8 cellular contexts compared by ENCODE assay signal in genomic region chr17:1399679-1400512, GRCh38. TPM values are rescaled to one million over a fixed set of nuclear protein-coding genes. Genes with fewer than 3 reads are reported as not detected.
DNase-seq lines count a peak whose midpoint lies in the region; ATAC-seq, FAIRE-seq and TF ChIP-seq lines count a peak whose summit lies in the region.

Gene YWHAE, minus strand, starts transcription at chr17:1400222. Its CDS starts 112 bp downstream, at chr17:1400110.

- H3K4me3 Mint-ChIP-seq in progenitor cell of endocrine pancreas (ENCODE audit: low read depth), result peak within 1 kb of the TSS; percentile 95

- peaks cover 7% of the 10 kb centered on the region for H3K36me3 Mint-ChIP-seq in progenitor cell of endocrine pancreas (ENCODE audit: insufficient read depth)

- peak; percentile 94 for DNase-seq in GM12892 (ENCODE audit: insufficient read length)
- peak; percentile 95 for DNase-seq in NCI-H146 treated with DMSO at 0.1 percent for 48 hours (lab: John Stamatoyannopoulos, UW; ENCODE audit: unreplicated experiment)
- peak; percentile 88 for DNase-seq in amniotic stem cell (lab: John Stamatoyannopoulos, UW)
- peak; percentile 98 for DNase-seq in left cardiac atrium
- peak; percentile 94 for DNase-seq in progenitor cell of endocrine pancreas (ENCODE audit: low spot score, unreplicated experiment)
- DNase-seq in ureter (ENCODE audit: low spot score), result peak; percentile 97

- H3K9me3 Mint-ChIP-seq in progenitor cell of endocrine pancreas (ENCODE audit: low read depth), result peaks cover 3% of the 10 kb centered on the region

- H3K27ac Mint-ChIP-seq in progenitor cell of endocrine pancreas, result peak within 1 kb of the TSS; percentile 100

- peaks cover 13% of the 10 kb centered on the region for H3K4me1 Mint-ChIP-seq in progenitor cell of endocrine pancreas (ENCODE audit: low read depth)

- FAIRE-seq in GM12892 (lab: Jason Lieb, UNC), result peak; percentile 92

- no peaks in the 10 kb centered on the region for H3K27me3 Mint-ChIP-seq in progenitor cell of endocrine pancreas

- no peak for TF ChIP-seq CTCF in progenitor cell of endocrine pancreas (IDR thresholded peaks at IDR 0.05; ENCODE audit: unreplicated experiment)

- peak; percentile 97 for TF ChIP-seq POLR2A in GM12892 (IDR thresholded peaks at IDR 0.05; ENCODE audit: low read depth, low read length)

- ATAC-seq in HG02870 (IDR thresholded peaks at IDR 0.05; ENCODE audit: unreplicated experiment), result peak; percentile 84
- ATAC-seq in left cardiac atrium, result peak; percentile 98

- intact Hi-C loops in T-helper 1 cell treated with Interleukin-12 subunit alpha and Interleukin-12 subunit beta and Interleukin-4 antibody, amounts not matched to agents 30 ng/mL and 1 ng/mL, for 36 hours (cut with micrococcal nuclease), result loop anchor here (1.0 to 2.0 kb wide), 5 partner anchors 23 to 116 kb away; partner anchors contain the start of genes CRK and INPP5K
- intact Hi-C loops in left cardiac atrium (cut with DNase I), result loop anchor here in 1 of 2 donors (10.0 kb wide), 1 partner anchor 55 kb away; the partner anchor contains the start of gene CRK

RNA-seq across cellular contexts. Expression of gene YWHAE, which starts in this region (rescaled TPM):
- polyA plus RNA-seq in GM12892 (2012; ENCODE audit: missing spikeins), result 375 TPM
- total RNA-seq in T-helper 1 cell treated with Interleukin-12 subunit alpha and Interleukin-12 subunit beta and Interleukin-4 antibody, amounts not matched to agents 30 ng/mL and 1 ng/mL, for 36 hours, result 322 and 335 TPM in 2 replicates
- total RNA-seq in left cardiac atrium, result 100 to 1,000 TPM; 491 to 596 TPM
- total RNA-seq in progenitor cell of endocrine pancreas, result 951 and 984 TPM in 2 replicates
- 492 TPM for total RNA-seq in ureter

Comparison
In these comparisons a context has a peak if more than half of its experiments do, and no peak if none do; other contexts are left out.
1. Peak in every context shown above with its lines: DNase-seq and ATAC-seq.